Comparison of ENCODE assay signal across 13 cellular contexts in genomic region chr11:225734-226453, GRCh38. TPM values are rescaled to one million over a fixed set of nuclear protein-coding genes. Genes with fewer than 3 reads are reported as not detected.
A peak's percentile ranks its signal among the peaks of the same experiment; 100 is the strongest.
DNase-seq lines count a peak whose midpoint lies in the region; ATAC-seq, FAIRE-seq and TF ChIP-seq lines count a peak whose summit lies in the region.
"Had no signal": no experiment of that assay in that cellular context is flagged by ENCODE, and none has a peak within 500 bp of the region (broad histone marks: within the 10 kb centered on the region; RNA-seq: fewer than 3 reads in every experiment).

No MANE protein-coding gene starts in this region.

- DNase-seq in A172 (ENCODE audit: low spot score), result peak; percentile 23
- no peak for DNase-seq in GM18507 (ENCODE audit: extremely low spot score, insufficient read length, low read depth)
- DNase-seq in MV-4-11 (lab: John Stamatoyannopoulos, UW), result peak; percentile 77
- peak; percentile 73 for DNase-seq in fibroblast of mammary gland (ENCODE audit: low read depth)
- DNase-seq in HTR-8/SVneo (ENCODE audit: insufficient read length, low spot score), result no peak
- DNase-seq in SHP77 treated with DMSO at 0.1 percent for 48 hours (lab: John Stamatoyannopoulos, UW), result no peak
- DNase-seq: C1 segment of cervical spinal cord; effector CD8-positive, alpha-beta T cell; KBM-7 had no signal

- TF ChIP-seq CTCF in fibroblast of mammary gland (conservative IDR thresholded peaks at IDR 0.05; ENCODE audit: control insufficient read depth, insufficient read depth, low read depth, low read length), result no peak

- no peak for ATAC-seq in GM21447 (IDR thresholded peaks at IDR 0.05; ENCODE audit: unreplicated experiment)
- no peak for ATAC-seq in HG03565 (IDR thresholded peaks at IDR 0.05; ENCODE audit: unreplicated experiment)

- H3K4me3 ChIP-seq in fibroblast of mammary gland (ENCODE audit: control insufficient read depth, low read depth, low read length), result no peak overlapping the region
- H3K4me3 ChIP-seq: adrenal gland had no signal

- FAIRE-seq in GM18507 (lab: Jason Lieb, UNC) (peak; percentile 52), HTR-8/SVneo (lab: Jason Lieb, UNC) (no peak)

RNA-seq across cellular contexts. Expression of gene SIRT3, which starts 10.2 kb away (rescaled TPM):
- 17.5 and 19.7 TPM in 2 replicates for total RNA-seq in A172 (2014; rRNA removed; shearing (Covaris generic))

RNA-seq across cellular contexts. Expression of gene PSMD13, which starts 10.9 kb away (rescaled TPM):
- total RNA-seq in A172 (2014; rRNA removed; shearing (Covaris generic)), result 279 and 376 TPM in 2 replicates

RNA-seq across cellular contexts. Expression of gene RIC8A, which starts 18.4 kb away (rescaled TPM):
- 276 and 287 TPM in 2 replicates for total RNA-seq in A172 (2014; rRNA removed; shearing (Covaris generic))

RNA-seq across cellular contexts. Expression of gene BET1L, which starts 18.7 kb away (rescaled TPM):
- total RNA-seq in A172 (2014; rRNA removed; shearing (Covaris generic)), result 11.9 and 29.8 TPM in 2 replicates

RNA-seq across cellular contexts. Expression of gene SCGB1C1, which starts 33.0 kb away (rescaled TPM):
- total RNA-seq in A172 (2014; rRNA removed; shearing (Covaris generic)), result not detected in 2 replicates
- total RNA-seq: adrenal gland, skeletal muscle tissue had no signal

Comparison
In these comparisons a context has a peak if more than half of its experiments do, and no peak if none do; other contexts are left out.
1. DNase-seq: peak in A172 (single experiment), MV-4-11 (single experiment) and fibroblast of mammary gland (single experiment); none in GM18507 (single experiment), HTR-8/SVneo (single experiment) and SHP77 treated with DMSO at 0.1 percent for 48 hours (single experiment).